12 cellular contexts compared by ENCODE assay signal in the genomic region with DNA sequence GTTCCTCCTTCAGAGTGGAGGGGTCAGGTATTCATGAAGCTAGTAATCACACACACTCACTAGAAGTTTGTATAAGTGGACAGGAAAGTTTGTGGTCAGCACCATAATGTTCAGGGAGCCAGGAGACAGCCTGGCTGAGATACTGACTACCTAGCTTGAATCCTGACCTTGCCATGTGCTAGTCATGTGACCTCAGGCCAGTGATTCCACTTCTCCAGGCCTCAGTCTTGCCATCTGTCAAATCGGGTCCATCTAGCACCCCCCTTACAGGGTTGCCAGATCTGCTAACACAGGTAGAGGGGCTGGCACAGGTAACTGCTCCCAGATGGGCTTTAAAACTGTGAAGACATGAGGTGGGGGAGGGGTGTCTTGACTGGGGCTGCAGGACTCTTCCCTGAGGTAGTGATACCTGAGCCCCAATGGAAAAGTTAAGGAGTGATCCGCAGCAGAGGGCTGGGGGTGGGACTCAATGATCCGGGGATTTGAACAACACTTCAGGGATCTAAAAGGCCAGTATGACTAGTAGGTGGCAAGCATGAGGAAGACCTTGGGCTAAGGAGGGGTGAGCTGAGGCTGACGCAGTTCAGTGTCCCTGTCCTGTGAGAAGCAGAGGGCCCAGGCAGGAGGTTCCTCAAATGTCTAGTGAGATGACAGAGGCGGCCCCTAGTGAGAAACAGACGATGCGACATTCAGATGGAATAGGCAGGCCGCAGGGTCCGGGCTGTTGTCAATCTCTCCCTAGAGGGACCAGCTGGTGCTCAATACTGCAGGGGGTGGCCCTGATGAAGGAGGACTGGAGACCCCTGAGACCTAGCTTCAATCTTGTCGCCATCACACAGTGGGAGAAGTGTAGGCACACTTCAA. TPM values are rescaled to one million over a fixed set of nuclear protein-coding genes. Genes with fewer than 3 reads are reported as not detected.
DNase-seq lines count a peak whose midpoint lies in the region; TF ChIP-seq lines count a peak whose summit lies in the region.
"Had no signal": no experiment of that assay in that cellular context is flagged by ENCODE, and none has a peak within 500 bp of the region (broad histone marks: within the 10 kb centered on the region; RNA-seq: fewer than 3 reads in every experiment).

No MANE protein-coding gene starts in this region.

- H3K27ac ChIP-seq in HL-60 (replicated peaks) (no peak overlapping the region), hepatocyte (peak overlapping the region; percentile 68), testis (peak overlapping the region; percentile 39 to 73)

- intact Hi-C loops in testis (cut with DNase I; ENCODE audit: low total_unique reads), result no loop called here

- no peak overlapping the region for H2AFZ ChIP-seq in hepatocyte

- TF ChIP-seq POLR2A in testis (IDR thresholded peaks at IDR 0.05), result no peak

- H3K36me3 ChIP-seq in hepatocyte (replicated peaks; ENCODE audit: insufficient read depth, low read depth) (no peaks in the 10 kb centered on the region), testis (ENCODE audit: low read depth, missing control alignments) (no peaks in the 10 kb centered on the region)

- TF ChIP-seq CTCF in HL-60 (IDR thresholded peaks at IDR 0.05; ENCODE audit: insufficient read depth, low read length) (peak; percentile 2), hepatocyte (IDR thresholded peaks at IDR 0.05; ENCODE audit: poor library complexity) (no peak), testis (IDR thresholded peaks at IDR 0.05) (no peak)

- H3K9me3 ChIP-seq in hepatocyte (ENCODE audit: low read depth) (no peaks in the 10 kb centered on the region), testis (no peaks in the 10 kb centered on the region)

- 84% methylated on average over 10 of the region's 10 CpGs for WGBS in hepatocyte (ENCODE audit: low lambda C conversion rate, missing lambda C conversion rate)
- WGBS in testis, 2 donors, result 89 to 90% methylated on average over 9 to 10 of the region's 10 CpGs

- no peaks in the 10 kb centered on the region for H3K27me3 ChIP-seq in HL-60 (ENCODE audit: insufficient read depth, poor library complexity, severe bottlenecking)
- no peaks in the 10 kb centered on the region for H3K27me3 ChIP-seq in hepatocyte
- no peaks in the 10 kb centered on the region for H3K27me3 ChIP-seq in testis

- H3K4me3 ChIP-seq in HL-60 (replicated peaks; ENCODE audit: insufficient read depth, low read length) (no peak overlapping the region), hepatocyte (no peak overlapping the region), testis (no peak overlapping the region)

- H3K4me1 ChIP-seq in hepatocyte (ENCODE audit: insufficient read depth) (peaks cover 10% of the 10 kb centered on the region), testis (peaks cover 23% of the 10 kb centered on the region)

- H3K9me2 ChIP-seq in hepatocyte (replicated peaks; ENCODE audit: insufficient read depth), result no peaks in the 10 kb centered on the region

- no peak overlapping the region for H3K4me2 ChIP-seq in hepatocyte

- DNase-seq in HL-60 (ENCODE audit: low read depth in 1 of 2, low spot score in 1 of 2) (peak in 1 of 2 experiments; percentile 81), amniotic epithelial cell (ENCODE audit: low read depth) (peak; percentile 41), hepatocyte (ENCODE audit: low spot score) (no peak), testis (no peak), ACHN (no peak), 8988T (no peak), cortex of kidney (lab: John Stamatoyannopoulos, UW) (no peak)
- DNase-seq: activated CD8-positive, alpha-beta T cell treated with anti-CD3 and anti-CD28 coated beads for 36 hours; activated naive CD4-positive, alpha-beta T cell treated with anti-CD3 and anti-CD28 coated beads, Interleukin-2, amount 50 U/mL, for 16 hours; DMS53; MM.1S; NCI-H69 had no signal

- H3K79me2 ChIP-seq in hepatocyte, result no peaks in the 10 kb centered on the region

- in situ Hi-C loops in ACHN (cut with HindIII; ENCODE audit: low pct_ligation_motif_present, low pct_unique_long_range_greater_than_20kb, low sequenced_read_pairs), result no loop called here

- H4K20me1 ChIP-seq in hepatocyte (ENCODE audit: insufficient read depth, poor library complexity, severe bottlenecking), result no peaks in the 10 kb centered on the region

RNA-seq across cellular contexts. Expression of a gene that starts 8.5 kb away (rescaled TPM):
- 3.2 and 3.8 TPM in 2 replicates for total RNA-seq in hepatocyte
- 14.8 and 19.1 TPM in 2 replicates for polyA plus RNA-seq in hepatocyte
- total RNA-seq in testis, result 10 to 100 TPM; 17.7 to 21.5 TPM
- 14.8 TPM for polyA plus RNA-seq in testis (ENCODE audit: insufficient read depth, low read depth, low replicate concordance)

RNA-seq across cellular contexts. Expression of a gene that starts 9.2 kb away (rescaled TPM):
- total RNA-seq in hepatocyte (25.1 and 33.2 TPM in 2 replicates), testis (10 to 100 TPM; 89.8 to 91.5 TPM)
- polyA plus RNA-seq in hepatocyte (86.9 and 95.0 TPM in 2 replicates), testis (ENCODE audit: insufficient read depth, low read depth, low replicate concordance) (67.8 TPM)

RNA-seq across cellular contexts. Expression of a gene that starts 24.8 kb away (rescaled TPM):
- total RNA-seq in hepatocyte (52.3 and 52.9 TPM in 2 replicates), testis (10 to 100 TPM; 19.2 to 20.8 TPM)
- polyA plus RNA-seq in hepatocyte (67.6 and 75.8 TPM in 2 replicates), testis (ENCODE audit: insufficient read depth, low read depth, low replicate concordance) (11.6 TPM)

RNA-seq across cellular contexts. Expression of a gene that starts 25.1 kb away (rescaled TPM):
- 46.2 and 49.2 TPM in 2 replicates for total RNA-seq in hepatocyte
- 40.2 and 40.7 TPM in 2 replicates for polyA plus RNA-seq in hepatocyte
- total RNA-seq in testis, result 10 to 100 TPM; 56.6 to 71.7 TPM
- 43.8 TPM for polyA plus RNA-seq in testis (ENCODE audit: insufficient read depth, low read depth, low replicate concordance)

RNA-seq across cellular contexts. Expression of a gene that starts 33.6 kb away (rescaled TPM):
- total RNA-seq in hepatocyte, result 0.88 TPM in 1 of 2 replicates, not detected in the other
- polyA plus RNA-seq in hepatocyte, result 0.86 and 2.0 TPM in 2 replicates
- 1 to 10 TPM; 2.4 to 2.8 TPM for total RNA-seq in testis
- 2.9 TPM for polyA plus RNA-seq in testis (ENCODE audit: insufficient read depth, low read depth, low replicate concordance)
- total RNA-seq: activated CD8-positive, alpha-beta T cell treated with anti-CD3 and anti-CD28 coated beads for 36 hours had no signal
